Comparison of ENCODE assay signal across 7 cellular contexts in the genomic region with DNA sequence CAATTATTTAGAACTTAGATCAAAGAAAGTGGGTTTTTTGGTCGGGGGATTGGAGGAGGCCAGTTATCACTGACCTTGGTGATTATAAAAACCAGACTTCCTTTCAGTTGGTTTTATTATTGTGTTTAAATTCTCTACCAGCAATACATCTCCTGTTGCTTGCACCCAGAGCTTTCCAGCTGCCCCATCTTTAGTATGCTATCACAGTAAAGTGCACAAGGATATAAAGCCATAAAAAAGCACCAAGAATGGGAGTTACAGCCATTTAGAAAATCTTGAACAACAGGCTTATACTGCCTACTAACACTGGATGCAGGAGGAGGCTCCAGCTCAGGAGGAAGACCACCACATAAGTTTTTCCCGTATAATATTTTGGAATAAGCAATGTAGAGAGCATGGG.
"Had no signal": no experiment of that assay in that cellular context is flagged by ENCODE, and none has a peak within 500 bp of the region (broad histone marks: within the 10 kb centered on the region; RNA-seq: fewer than 3 reads in every experiment).

No MANE protein-coding gene starts in this region.

- DNase-seq: H9, HCEC 1CT, HFFc6, IMR-90, KG1 had no signal

- H3K4me3 ChIP-seq: GM23338, K562 had no signal

- ATAC-seq: GM23338, K562 had no signal
